Comparison of ENCODE assay signal across 17 cellular contexts in genomic region chr11:3434976-3435375, GRCh38. TPM values are rescaled to one million over a fixed set of nuclear protein-coding genes. Genes with fewer than 3 reads are reported as not detected.
A peak's percentile ranks its signal among the peaks of the same experiment; 100 is the strongest.
DNase-seq lines count a peak whose midpoint lies in the region; ATAC-seq and TF ChIP-seq lines count a peak whose summit lies in the region.
"Had no signal": no experiment of that assay in that cellular context is flagged by ENCODE, and none has a peak within 500 bp of the region (broad histone marks: within the 10 kb centered on the region; RNA-seq: fewer than 3 reads in every experiment).

No MANE protein-coding gene starts in this region.

- no CpG with 5 or more reads among the region's 28 CpGs for WGBS in neuronal stem cell (ENCODE audit: extremely low coverage in 2 of 2, insufficient read length in 2 of 2, insufficient replicate concordance in 1 of 2), 2 donors

- H2BK5ac ChIP-seq in neuronal stem cell (ENCODE audit: low read length): no peak overlapping the region

- no peak overlapping the region for H4K91ac ChIP-seq in neuronal stem cell (ENCODE audit: low read depth, low read length, poor library complexity)

- no peak overlapping the region for H2AFZ ChIP-seq in neuronal stem cell (ENCODE audit: low read length)

- H3K23ac ChIP-seq in neuronal stem cell (ENCODE audit: low read depth, low read length, poor library complexity): no peak overlapping the region

- H3K27me3 ChIP-seq in Panc1 (ENCODE audit: control insufficient read depth, insufficient read depth, low read length) (no peaks in the 10 kb centered on the region), neuronal stem cell (ENCODE audit: control insufficient read depth in 3 of 3, insufficient read depth in 3 of 3, low read depth in 1 of 3, low read length in 3 of 3) (no peaks in the 10 kb centered on the region)
- H3K27me3 ChIP-seq: BLaER1 treated with 17β-estradiol and CSF1 and Interleukin-3, amounts not matched to agents 10 nM and 100 nM had no signal

- H2BK12ac ChIP-seq in neuronal stem cell (ENCODE audit: low read length): no peak overlapping the region

- H3K79me1 ChIP-seq in neuronal stem cell (ENCODE audit: low read depth, low read length): no peaks in the 10 kb centered on the region

- no peak overlapping the region for H3K4me2 ChIP-seq in neuronal stem cell (ENCODE audit: insufficient read depth, low read length, poor library complexity, severe bottlenecking)
- H3K4me2 ChIP-seq: A549; BLaER1 treated with 17β-estradiol and CSF1 and Interleukin-3, amounts not matched to agents 10 nM and 100 nM had no signal

- POLR2A ChIA-PET in Panc1 (lab: Charles Lee): no interaction called here

- H4K8ac ChIP-seq in neuronal stem cell (ENCODE audit: low read depth, low read length): no peak overlapping the region

- in situ Hi-C loops in Panc1 (cut with HindIII; ENCODE audit: low pct_unique_long_range_greater_than_20kb, low sequenced_read_pairs): no loop called here

- TF ChIP-seq CTCF in Panc1 (IDR thresholded peaks at IDR 0.05): no peak

- H2BK15ac ChIP-seq in neuronal stem cell (ENCODE audit: low read length): no peak overlapping the region

- no peak overlapping the region for H3K27ac ChIP-seq in Panc1 (ENCODE audit: low read length)
- H3K27ac ChIP-seq in neuronal stem cell (replicated peaks; ENCODE audit: low read length): no peak overlapping the region
- H3K27ac ChIP-seq: 22Rv1; A549; BLaER1 treated with 17β-estradiol and CSF1 and Interleukin-3, amounts not matched to agents 10 nM and 100 nM; C4-2B had no signal

- H3K9ac ChIP-seq in neuronal stem cell (ENCODE audit: low read depth, low read length, poor library complexity): no peak overlapping the region
- H3K9ac ChIP-seq: BLaER1 treated with 17β-estradiol and CSF1 and Interleukin-3, amounts not matched to agents 10 nM and 100 nM had no signal

- H3K4me1 ChIP-seq in Panc1 (ENCODE audit: control insufficient read depth, insufficient read depth, low read length) (no peaks in the 10 kb centered on the region), neuronal stem cell (ENCODE audit: control insufficient read depth in 2 of 2, insufficient read depth in 1 of 2, low read depth in 1 of 2, low read length in 2 of 2) (no peaks in the 10 kb centered on the region)
- H3K4me1 ChIP-seq: A549; BLaER1 treated with 17β-estradiol and CSF1 and Interleukin-3, amounts not matched to agents 10 nM and 100 nM; Caco-2 had no signal

- H3K4ac ChIP-seq in neuronal stem cell (ENCODE audit: low read length): no peak overlapping the region

- H2AK5ac ChIP-seq in neuronal stem cell (ENCODE audit: low read depth, low read length): no peak overlapping the region

- peak; percentile 57 for DNase-seq in cardiac septum (ENCODE audit: low spot score)
- DNase-seq in Right ventricle myocardium inferior (ENCODE audit: missing footprints): no peak
- no peak for DNase-seq in Panc1 (ENCODE audit: low read depth, low spot score)
- no peak for DNase-seq in neuronal stem cell (ENCODE audit: low spot score)
- DNase-seq in HCEC 1CT: no peak
- no peak for DNase-seq in anterior cingulate cortex (lab: John Stamatoyannopoulos, UW)
- DNase-seq: AML-193; Caco-2; Calu3; CD4-positive, alpha-beta T cell; CD8-positive, alpha-beta T cell; DMS79 treated with DMSO at 0.1 percent for 48 hours; GF-D8 had no signal

- intact Hi-C loops in cardiac septum (cut with DNase I): no loop called here
- intact Hi-C loops in Right ventricle myocardium inferior (cut with DNase I): no loop called here
- intact Hi-C loops in Panc1 (cut with micrococcal nuclease; ENCODE audit: unreplicated experiment): no loop called here

- H3K36me3 ChIP-seq in Panc1 (ENCODE audit: control insufficient read depth, insufficient read depth, low read length): no peaks in the 10 kb centered on the region
- no peaks in the 10 kb centered on the region for H3K36me3 ChIP-seq in neuronal stem cell (replicated peaks in 1 of 2; ENCODE audit: control insufficient read depth in 2 of 2, insufficient read depth in 2 of 2, low read length in 2 of 2)
- H3K36me3 ChIP-seq: BLaER1 treated with 17β-estradiol and CSF1 and Interleukin-3, amounts not matched to agents 10 nM and 100 nM had no signal

- H2BK120ac ChIP-seq in neuronal stem cell (ENCODE audit: low read depth, low read length): no peak overlapping the region

- CTCF ChIA-PET in Panc1 (lab: Charles Lee): no interaction called here

- H3K14ac ChIP-seq in neuronal stem cell (ENCODE audit: low read length): peak overlapping the region; percentile 21

- no peak overlapping the region for H3K18ac ChIP-seq in neuronal stem cell (ENCODE audit: low read length)

- H3K9me3 ChIP-seq in Panc1 (ENCODE audit: control insufficient read depth, insufficient read depth, low read depth, low read length) (no peaks in the 10 kb centered on the region), neuronal stem cell (replicated peaks in 1 of 2; ENCODE audit: control insufficient read depth in 2 of 2, insufficient read depth in 1 of 2, low read depth in 1 of 2, low read length in 2 of 2) (no peaks in the 10 kb centered on the region)
- H3K9me3 ChIP-seq: A549, Caco-2 had no signal

- no peak overlapping the region for H3K4me3 ChIP-seq in Panc1 (ENCODE audit: low read depth in 2 of 2, low read length in 2 of 2)
- H3K4me3 ChIP-seq in neuronal stem cell (ENCODE audit: low read length in 2 of 2): no peak overlapping the region
- H3K4me3 ChIP-seq: A549; BLaER1 treated with 17β-estradiol and CSF1 and Interleukin-3, amounts not matched to agents 10 nM and 100 nM had no signal

- ATAC-seq in Right ventricle myocardium inferior: no peak
- peak; percentile 66 for ATAC-seq in Panc1
- ATAC-seq: A549; CD8-positive, alpha-beta T cell had no signal

- no TSS peak for BruUV-seq in Panc1 (replicated peaks; lab: Mats Ljungman, UMichigan)

RNA-seq across cellular contexts. Expression of gene ZNF195, which starts 56.0 kb away (rescaled TPM):
- total RNA-seq in cardiac septum (8.2 TPM), Right ventricle myocardium inferior (9.1 TPM), Panc1 (2021; ENCODE audit: unreplicated experiment) (79.0 TPM)
- polyA plus RNA-seq in Panc1 (2012; ENCODE audit: insufficient read length): 37.5 TPM
- 31.7 TPM for polyA plus RNA-seq in neuronal stem cell (2013, experiment 1 of 2)
- 33.2 TPM for polyA plus RNA-seq in neuronal stem cell (2013, experiment 2 of 2)
